In genomic region chr15:69468241-69469121, GRCh38 we compare ENCODE assay signal across 7 cellular contexts. TPM values are rescaled to one million over a fixed set of nuclear protein-coding genes. Genes with fewer than 3 reads are reported as not detected.
DNase-seq lines count a peak whose midpoint lies in the region; ATAC-seq, FAIRE-seq and TF ChIP-seq lines count a peak whose summit lies in the region.

No MANE protein-coding gene starts in this region.

- H3K4me1 ChIP-seq in HUES48 (ENCODE audit: control insufficient read depth, insufficient read depth, low read length) (peaks cover under 1% of the 10 kb centered on the region; the same call in 1 of the 2 replicates), PC-3 (ENCODE audit: insufficient read depth, low read length) (peaks cover 47% of the 10 kb centered on the region), sigmoid colon (peaks cover 0 to 16% (median 7%) of the 10 kb centered on the region in 4 donors)

- H4K20me1 ChIP-seq in PC-3 (ENCODE audit: low read length), result no peaks in the 10 kb centered on the region

- H3K4me3 ChIP-seq in HUES48 (ENCODE audit: low read depth, low read length), result no peak overlapping the region
- H3K4me3 ChIP-seq in PC-3 (ENCODE audit: low read length), result peak overlapping the region; percentile 42; the same call in 1 of the 2 replicates
- no peak overlapping the region for H3K4me3 ChIP-seq in sigmoid colon

- H3K4me2 ChIP-seq in PC-3 (ENCODE audit: low read length), result peak overlapping the region; percentile 65

- H3K9ac ChIP-seq in HUES48 (ENCODE audit: low read depth, low read length), result no peak overlapping the region
- peak overlapping the region; percentile 52 for H3K9ac ChIP-seq in PC-3 (ENCODE audit: low read length)

- intact Hi-C loops in PC-3 (cut with micrococcal nuclease), result loop anchor here (5.0 kb wide), 1 partner anchor 629 kb away; the partner anchor contains the start of gene TLE3
- intact Hi-C loops in activated T-helper 1 cell treated with anti-CD3 and anti-CD28 coated beads, Interleukin-12 subunit alpha, Interleukin-12 subunit beta, Interleukin-2, Interleukin-4 antibody, amounts not matched to agents 30 ng/mL and 10 ng/mL and 1 ng/mL, durations not matched to agents 14 hours and 24 hours and 36 hours (cut with micrococcal nuclease), result loop anchor here (1.0 to 2.0 kb wide), 5 partner anchors 16 to 1018 kb away; partner anchors contain the start of gene RPLP1
- intact Hi-C loops in sigmoid colon (cut with DNase I), result no loop called here

- H3K36me3 Mint-ChIP-seq in activated T-helper 1 cell treated with anti-CD3 and anti-CD28 coated beads, Interleukin-12 subunit alpha, Interleukin-12 subunit beta, Interleukin-2, Interleukin-4 antibody, amounts not matched to agents 30 ng/mL and 10 ng/mL and 1 ng/mL, durations not matched to agents 14 hours and 24 hours and 36 hours (ENCODE audit: low read depth), result no peaks in the 10 kb centered on the region

- H3K36me3 ChIP-seq in HUES48 (ENCODE audit: control insufficient read depth, insufficient read depth, low read length) (no peaks in the 10 kb centered on the region), PC-3 (ENCODE audit: low read depth, low read length) (no peaks in the 10 kb centered on the region), sigmoid colon (no peaks in the 10 kb centered on the region)

- no peak for TF ChIP-seq CTCF in PC-3 (conservative IDR thresholded peaks at IDR 0.05; ENCODE audit: low read depth, low read length)
- TF ChIP-seq CTCF in sigmoid colon (IDR thresholded peaks at IDR 0.05), result no peak

- TF ChIP-seq POLR2A in GM12892 (IDR thresholded peaks at IDR 0.05; ENCODE audit: low read depth, low read length) (no peak), sigmoid colon (IDR thresholded peaks at IDR 0.05) (no peak)

- H3K9me3 ChIP-seq in HUES48 (ENCODE audit: control insufficient read depth, insufficient read depth, low read length) (no peaks in the 10 kb centered on the region), PC-3 (ENCODE audit: low read length) (no peaks in the 10 kb centered on the region), sigmoid colon (no peaks in the 10 kb centered on the region)

- peak overlapping the region; percentile 61 for H3K4me3 Mint-ChIP-seq in activated T-helper 1 cell treated with anti-CD3 and anti-CD28 coated beads, Interleukin-12 subunit alpha, Interleukin-12 subunit beta, Interleukin-2, Interleukin-4 antibody, amounts not matched to agents 30 ng/mL and 10 ng/mL and 1 ng/mL, durations not matched to agents 14 hours and 24 hours and 36 hours

- H3K27ac ChIP-seq in HUES48 (ENCODE audit: low read depth, low read length), result peak overlapping the region; percentile 55
- peak overlapping the region; percentile 90 for H3K27ac ChIP-seq in PC-3 (ENCODE audit: low read length)
- H3K27ac ChIP-seq in sigmoid colon, result no peak overlapping the region

- H2AFZ ChIP-seq in PC-3 (ENCODE audit: low read length), result no peak overlapping the region

- no peaks in the 10 kb centered on the region for H3K79me2 ChIP-seq in PC-3 (ENCODE audit: low read length)

- 31 to 53% methylated on average over 19 of the region's 19 CpGs for WGBS in sigmoid colon, 2 donors

- no TSS peak for BruUV-seq in PC-3 (replicated peaks; lab: Mats Ljungman, UMichigan)

- peak; percentile 94 for FAIRE-seq in islet of Langerhans (lab: Jason Lieb, UNC)
- FAIRE-seq in GM12892 (lab: Jason Lieb, UNC), result no peak

- H3K9me3 Mint-ChIP-seq in activated T-helper 1 cell treated with anti-CD3 and anti-CD28 coated beads, Interleukin-12 subunit alpha, Interleukin-12 subunit beta, Interleukin-2, Interleukin-4 antibody, amounts not matched to agents 30 ng/mL and 10 ng/mL and 1 ng/mL, durations not matched to agents 14 hours and 24 hours and 36 hours, result no peaks in the 10 kb centered on the region

- peak; percentile 93 for DNase-seq in PC-3
- DNase-seq in activated T-helper 1 cell treated with anti-CD3 and anti-CD28 coated beads, Interleukin-12 subunit alpha, Interleukin-12 subunit beta, Interleukin-2, Interleukin-4 antibody, amounts not matched to agents 30 ng/mL and 10 ng/mL and 1 ng/mL, durations not matched to agents 14 hours and 24 hours and 36 hours (ENCODE audit: low spot score), result peak; percentile 75
- DNase-seq in stimulated activated CD4-positive, alpha-beta T cell treated with anti-CD3 and anti-CD28 coated beads, TNF-alpha, amount 100 ng/mL, for 1 hour (ENCODE audit: low read depth in 3 of 3, low spot score in 1 of 3), result peak; percentile 53 to 73 (median 72)
- DNase-seq in GM12892 (ENCODE audit: insufficient read length), result no peak
- DNase-seq in sigmoid colon, result no peak

- TF ChIP-seq EP300 in sigmoid colon (IDR thresholded peaks at IDR 0.05), result no peak

- H3K4me1 Mint-ChIP-seq in activated T-helper 1 cell treated with anti-CD3 and anti-CD28 coated beads, Interleukin-12 subunit alpha, Interleukin-12 subunit beta, Interleukin-2, Interleukin-4 antibody, amounts not matched to agents 30 ng/mL and 10 ng/mL and 1 ng/mL, durations not matched to agents 14 hours and 24 hours and 36 hours (ENCODE audit: low read depth), result peaks cover 24% of the 10 kb centered on the region

- peaks cover 6% of the 10 kb centered on the region for H3F3A ChIP-seq in PC-3 (ENCODE audit: low read length, unreplicated experiment)

- H3K27me3 Mint-ChIP-seq in activated T-helper 1 cell treated with anti-CD3 and anti-CD28 coated beads, Interleukin-12 subunit alpha, Interleukin-12 subunit beta, Interleukin-2, Interleukin-4 antibody, amounts not matched to agents 30 ng/mL and 10 ng/mL and 1 ng/mL, durations not matched to agents 14 hours and 24 hours and 36 hours (ENCODE audit: insufficient read depth), result peaks cover 13% of the 10 kb centered on the region

- no peaks in the 10 kb centered on the region for H3K27me3 ChIP-seq in HUES48 (ENCODE audit: control insufficient read depth, insufficient read depth, low read length)
- H3K27me3 ChIP-seq in PC-3 (ENCODE audit: low read length), result no peaks in the 10 kb centered on the region
- no peaks in the 10 kb centered on the region for H3K27me3 ChIP-seq in sigmoid colon

- POLR2A ChIA-PET in PC-3 (lab: Charles Lee; ENCODE audit: unreplicated experiment), result no interaction called here

- H3K9me2 ChIP-seq in PC-3 (replicated peaks; ENCODE audit: low read length), result no peaks in the 10 kb centered on the region

- H3K27ac Mint-ChIP-seq in activated T-helper 1 cell treated with anti-CD3 and anti-CD28 coated beads, Interleukin-12 subunit alpha, Interleukin-12 subunit beta, Interleukin-2, Interleukin-4 antibody, amounts not matched to agents 30 ng/mL and 10 ng/mL and 1 ng/mL, durations not matched to agents 14 hours and 24 hours and 36 hours, result peak overlapping the region; percentile 90

- CTCF ChIA-PET in PC-3 (lab: Charles Lee), result no interaction called here

- ATAC-seq in PC-3, result peak; percentile 69

RNA-seq across cellular contexts. Expression of gene RPLP1, which starts 15.9 kb away (rescaled TPM):
- total RNA-seq in PC-3 (2014; rRNA removed) (216 and 253 TPM in 2 replicates), sigmoid colon (1,000 to 10,000 TPM; 1,053 to 1,114 (median 1,095) TPM)
- total RNA-seq in activated T-helper 1 cell treated with anti-CD3 and anti-CD28 coated beads, Interleukin-12 subunit alpha, Interleukin-12 subunit beta, Interleukin-2, Interleukin-4 antibody, amounts not matched to agents 30 ng/mL and 10 ng/mL and 1 ng/mL, durations not matched to agents 14 hours and 24 hours and 36 hours, result 1,633 and 1,710 TPM in 2 replicates
- polyA plus RNA-seq in GM12892 (2012; ENCODE audit: missing spikeins), result 1,556 TPM
- 1,000 to 10,000 TPM; 1,446 to 2,471 (median 2,101) TPM for polyA plus RNA-seq in sigmoid colon

RNA-seq across cellular contexts. Expression of gene KIF23, which starts 54.3 kb away (rescaled TPM):
- total RNA-seq in PC-3 (2014; rRNA removed), result 77.3 and 87.0 TPM in 2 replicates
- total RNA-seq in activated T-helper 1 cell treated with anti-CD3 and anti-CD28 coated beads, Interleukin-12 subunit alpha, Interleukin-12 subunit beta, Interleukin-2, Interleukin-4 antibody, amounts not matched to agents 30 ng/mL and 10 ng/mL and 1 ng/mL, durations not matched to agents 14 hours and 24 hours and 36 hours, result 40.8 and 41.6 TPM in 2 replicates
- polyA plus RNA-seq in GM12892 (2012; ENCODE audit: missing spikeins), result 20.4 TPM
- total RNA-seq in sigmoid colon, result 1 to 10 TPM in 3 of 4 donors, under 1 TPM in 1; 0.16 to 3.9 (median 2.3) TPM
- 10 to 100 TPM in 1 of 3 donors, 1 to 10 TPM in 2; 1.8 to 10.8 (median 2.1) TPM for polyA plus RNA-seq in sigmoid colon

Comparison
In these comparisons a context has a peak if more than half of its experiments do, and no peak if none do; other contexts are left out.
1. H3K27ac ChIP-seq: peak in HUES48 (single experiment) and PC-3 (single experiment); none in sigmoid colon (0 of 4).
2. DNase-seq: peak in PC-3 (single experiment), activated T-helper 1 cell treated with anti-CD3 and anti-CD28 coated beads, Interleukin-12 subunit alpha, Interleukin-12 subunit beta, Interleukin-2, Interleukin-4 antibody, amounts not matched to agents 30 ng/mL and 10 ng/mL and 1 ng/mL, durations not matched to agents 14 hours and 24 hours and 36 hours (single experiment) and stimulated activated CD4-positive, alpha-beta T cell treated with anti-CD3 and anti-CD28 coated beads, TNF-alpha, amount 100 ng/mL, for 1 hour (3 of 3); none in GM12892 (single experiment) and sigmoid colon (single experiment).